1 cellular context compared by ENCODE assay signal in the genomic region with DNA sequence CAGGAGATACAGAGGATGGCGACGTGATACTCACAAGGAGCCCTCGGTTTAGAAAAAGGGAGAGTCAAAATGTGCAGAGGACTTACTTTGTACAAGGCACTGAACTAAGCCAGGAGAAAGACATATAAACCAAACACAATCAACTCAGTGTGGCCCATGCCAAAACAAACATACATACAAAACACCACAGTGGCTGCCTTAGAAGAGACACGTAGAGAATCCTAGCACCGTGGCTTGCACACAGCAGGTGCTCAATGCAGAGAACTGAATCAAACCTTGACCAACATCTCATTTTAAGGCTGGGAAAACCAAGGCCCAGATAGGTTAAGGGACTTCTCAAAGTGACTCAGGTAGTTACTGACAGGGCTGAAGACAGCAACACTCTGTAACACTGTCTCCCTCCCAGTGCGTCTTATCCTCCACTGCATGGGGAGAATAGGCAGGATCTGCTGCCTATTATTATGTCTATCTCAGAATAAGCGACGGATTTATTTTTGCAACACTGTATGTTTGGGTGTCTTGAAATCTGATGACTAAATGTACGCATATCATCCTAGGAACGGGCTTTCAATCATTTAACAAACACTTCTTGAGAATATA.
TF ChIP-seq lines count a peak whose summit lies in the region.

No MANE protein-coding gene starts in this region.

TF ChIP-seq in GM23338, 12 proteins besides CTCF, POLR2A, EP300 and RAD21 (continued from another document):
- TF ChIP-seq, protein P1, sequence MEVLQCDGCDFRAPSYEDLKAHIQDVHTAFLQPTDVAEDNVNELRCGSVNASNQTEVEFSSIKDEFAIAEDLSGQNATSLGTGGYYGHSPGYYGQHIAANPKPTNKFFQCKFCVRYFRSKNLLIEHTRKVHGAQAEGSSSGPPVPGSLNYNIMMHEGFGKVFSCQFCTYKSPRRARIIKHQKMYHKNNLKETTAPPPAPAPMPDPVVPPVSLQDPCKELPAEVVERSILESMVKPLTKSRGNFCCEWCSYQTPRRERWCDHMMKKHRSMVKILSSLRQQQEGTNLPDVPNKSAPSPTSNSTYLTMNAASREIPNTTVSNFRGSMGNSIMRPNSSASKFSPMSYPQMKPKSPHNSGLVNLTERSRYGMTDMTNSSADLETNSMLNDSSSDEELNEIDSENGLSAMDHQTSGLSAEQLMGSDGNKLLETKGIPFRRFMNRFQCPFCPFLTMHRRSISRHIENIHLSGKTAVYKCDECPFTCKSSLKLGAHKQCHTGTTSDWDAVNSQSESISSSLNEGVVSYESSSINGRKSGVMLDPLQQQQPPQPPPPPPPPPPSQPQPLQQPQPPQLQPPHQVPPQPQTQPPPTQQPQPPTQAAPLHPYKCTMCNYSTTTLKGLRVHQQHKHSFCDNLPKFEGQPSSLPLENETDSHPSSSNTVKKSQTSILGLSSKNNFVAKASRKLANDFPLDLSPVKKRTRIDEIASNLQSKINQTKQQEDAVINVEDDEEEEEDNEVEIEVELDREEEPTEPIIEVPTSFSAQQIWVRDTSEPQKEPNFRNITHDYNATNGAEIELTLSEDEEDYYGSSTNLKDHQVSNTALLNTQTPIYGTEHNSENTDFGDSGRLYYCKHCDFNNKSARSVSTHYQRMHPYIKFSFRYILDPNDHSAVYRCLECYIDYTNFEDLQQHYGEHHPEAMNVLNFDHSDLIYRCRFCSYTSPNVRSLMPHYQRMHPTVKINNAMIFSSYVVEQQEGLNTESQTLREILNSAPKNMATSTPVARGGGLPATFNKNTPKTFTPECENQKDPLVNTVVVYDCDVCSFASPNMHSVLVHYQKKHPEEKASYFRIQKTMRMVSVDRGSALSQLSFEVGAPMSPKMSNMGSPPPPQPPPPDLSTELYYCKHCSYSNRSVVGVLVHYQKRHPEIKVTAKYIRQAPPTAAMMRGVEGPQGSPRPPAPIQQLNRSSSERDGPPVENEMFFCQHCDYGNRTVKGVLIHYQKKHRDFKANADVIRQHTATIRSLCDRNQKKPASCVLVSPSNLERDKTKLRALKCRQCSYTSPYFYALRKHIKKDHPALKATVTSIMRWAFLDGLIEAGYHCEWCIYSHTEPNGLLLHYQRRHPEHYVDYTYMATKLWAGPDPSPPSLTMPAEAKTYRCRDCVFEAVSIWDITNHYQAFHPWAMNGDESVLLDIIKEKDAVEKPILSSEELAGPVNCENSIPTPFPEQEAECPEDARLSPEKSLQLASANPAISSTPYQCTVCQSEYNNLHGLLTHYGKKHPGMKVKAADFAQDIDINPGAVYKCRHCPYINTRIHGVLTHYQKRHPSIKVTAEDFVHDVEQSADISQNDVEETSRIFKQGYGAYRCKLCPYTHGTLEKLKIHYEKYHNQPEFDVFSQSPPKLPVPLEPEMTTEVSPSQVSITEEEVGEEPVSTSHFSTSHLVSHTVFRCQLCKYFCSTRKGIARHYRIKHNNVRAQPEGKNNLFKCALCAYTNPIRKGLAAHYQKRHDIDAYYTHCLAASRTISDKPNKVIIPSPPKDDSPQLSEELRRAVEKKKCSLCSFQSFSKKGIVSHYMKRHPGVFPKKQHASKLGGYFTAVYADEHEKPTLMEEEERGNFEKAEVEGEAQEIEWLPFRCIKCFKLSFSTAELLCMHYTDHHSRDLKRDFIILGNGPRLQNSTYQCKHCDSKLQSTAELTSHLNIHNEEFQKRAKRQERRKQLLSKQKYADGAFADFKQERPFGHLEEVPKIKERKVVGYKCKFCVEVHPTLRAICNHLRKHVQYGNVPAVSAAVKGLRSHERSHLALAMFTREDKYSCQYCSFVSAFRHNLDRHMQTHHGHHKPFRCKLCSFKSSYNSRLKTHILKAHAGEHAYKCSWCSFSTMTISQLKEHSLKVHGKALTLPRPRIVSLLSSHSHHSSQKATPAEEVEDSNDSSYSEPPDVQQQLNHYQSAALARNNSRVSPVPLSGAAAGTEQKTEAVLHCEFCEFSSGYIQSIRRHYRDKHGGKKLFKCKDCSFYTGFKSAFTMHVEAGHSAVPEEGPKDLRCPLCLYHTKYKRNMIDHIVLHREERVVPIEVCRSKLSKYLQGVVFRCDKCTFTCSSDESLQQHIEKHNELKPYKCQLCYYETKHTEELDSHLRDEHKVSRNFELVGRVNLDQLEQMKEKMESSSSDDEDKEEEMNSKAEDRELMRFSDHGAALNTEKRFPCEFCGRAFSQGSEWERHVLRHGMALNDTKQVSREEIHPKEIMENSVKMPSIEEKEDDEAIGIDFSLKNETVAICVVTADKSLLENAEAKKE (CRISPR knock-in tag; IDR thresholded peaks at IDR 0.05): no peak
- TF ChIP-seq, protein P2, sequence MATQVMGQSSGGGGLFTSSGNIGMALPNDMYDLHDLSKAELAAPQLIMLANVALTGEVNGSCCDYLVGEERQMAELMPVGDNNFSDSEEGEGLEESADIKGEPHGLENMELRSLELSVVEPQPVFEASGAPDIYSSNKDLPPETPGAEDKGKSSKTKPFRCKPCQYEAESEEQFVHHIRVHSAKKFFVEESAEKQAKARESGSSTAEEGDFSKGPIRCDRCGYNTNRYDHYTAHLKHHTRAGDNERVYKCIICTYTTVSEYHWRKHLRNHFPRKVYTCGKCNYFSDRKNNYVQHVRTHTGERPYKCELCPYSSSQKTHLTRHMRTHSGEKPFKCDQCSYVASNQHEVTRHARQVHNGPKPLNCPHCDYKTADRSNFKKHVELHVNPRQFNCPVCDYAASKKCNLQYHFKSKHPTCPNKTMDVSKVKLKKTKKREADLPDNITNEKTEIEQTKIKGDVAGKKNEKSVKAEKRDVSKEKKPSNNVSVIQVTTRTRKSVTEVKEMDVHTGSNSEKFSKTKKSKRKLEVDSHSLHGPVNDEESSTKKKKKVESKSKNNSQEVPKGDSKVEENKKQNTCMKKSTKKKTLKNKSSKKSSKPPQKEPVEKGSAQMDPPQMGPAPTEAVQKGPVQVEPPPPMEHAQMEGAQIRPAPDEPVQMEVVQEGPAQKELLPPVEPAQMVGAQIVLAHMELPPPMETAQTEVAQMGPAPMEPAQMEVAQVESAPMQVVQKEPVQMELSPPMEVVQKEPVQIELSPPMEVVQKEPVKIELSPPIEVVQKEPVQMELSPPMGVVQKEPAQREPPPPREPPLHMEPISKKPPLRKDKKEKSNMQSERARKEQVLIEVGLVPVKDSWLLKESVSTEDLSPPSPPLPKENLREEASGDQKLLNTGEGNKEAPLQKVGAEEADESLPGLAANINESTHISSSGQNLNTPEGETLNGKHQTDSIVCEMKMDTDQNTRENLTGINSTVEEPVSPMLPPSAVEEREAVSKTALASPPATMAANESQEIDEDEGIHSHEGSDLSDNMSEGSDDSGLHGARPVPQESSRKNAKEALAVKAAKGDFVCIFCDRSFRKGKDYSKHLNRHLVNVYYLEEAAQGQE (IDR thresholded peaks at IDR 0.05; ENCODE audit: unreplicated experiment): no peak
- no peak for TF ChIP-seq JUNB (IDR thresholded peaks at IDR 0.05; ENCODE audit: unreplicated experiment)
- no peak for TF ChIP-seq STAT1 (IDR thresholded peaks at IDR 0.05; ENCODE audit: unreplicated experiment)
- TF ChIP-seq, protein P3, sequence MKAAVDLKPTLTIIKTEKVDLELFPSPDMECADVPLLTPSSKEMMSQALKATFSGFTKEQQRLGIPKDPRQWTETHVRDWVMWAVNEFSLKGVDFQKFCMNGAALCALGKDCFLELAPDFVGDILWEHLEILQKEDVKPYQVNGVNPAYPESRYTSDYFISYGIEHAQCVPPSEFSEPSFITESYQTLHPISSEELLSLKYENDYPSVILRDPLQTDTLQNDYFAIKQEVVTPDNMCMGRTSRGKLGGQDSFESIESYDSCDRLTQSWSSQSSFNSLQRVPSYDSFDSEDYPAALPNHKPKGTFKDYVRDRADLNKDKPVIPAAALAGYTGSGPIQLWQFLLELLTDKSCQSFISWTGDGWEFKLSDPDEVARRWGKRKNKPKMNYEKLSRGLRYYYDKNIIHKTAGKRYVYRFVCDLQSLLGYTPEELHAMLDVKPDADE (IDR thresholded peaks at IDR 0.05): no peak
- TF ChIP-seq EZH2 (IDR thresholded peaks at IDR 0.05; ENCODE audit: low read depth, unreplicated experiment): no peak
- TF ChIP-seq ZNF331 (CRISPR knock-in tag; IDR thresholded peaks at IDR 0.05; ENCODE audit: low read depth): no peak
- TF ChIP-seq NANOG (IDR thresholded peaks at IDR 0.05; ENCODE audit: borderline replicate concordance): no peak
- TF ChIP-seq CREB1 (CRISPR knock-in tag; IDR thresholded peaks at IDR 0.05; ENCODE audit: low read depth): no peak
- TF ChIP-seq EZH2phosphoT487 (IDR thresholded peaks at IDR 0.05; ENCODE audit: unreplicated experiment): no peak
